ENCODE assay signal across 28 cellular contexts in the genomic region with DNA sequence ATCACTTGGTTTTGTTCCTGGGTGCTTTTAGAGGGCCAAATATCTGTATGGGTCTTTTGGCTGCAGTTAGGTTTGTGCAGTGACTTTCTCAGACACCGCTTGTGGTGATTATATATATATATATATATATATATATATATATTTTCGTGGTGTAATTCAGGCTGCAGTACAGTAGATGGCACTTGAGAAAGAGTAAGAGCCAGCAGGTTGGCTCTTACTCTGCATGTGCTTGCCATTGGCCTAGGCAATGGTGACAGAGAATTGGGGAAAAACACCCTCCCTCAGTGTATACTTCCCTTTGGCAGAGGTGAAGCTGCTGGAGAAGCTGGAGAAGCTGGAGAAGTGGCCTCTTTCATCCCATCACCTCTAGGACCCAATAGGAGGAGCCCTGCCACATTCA. TPM values are rescaled to one million over a fixed set of nuclear protein-coding genes. Genes with fewer than 3 reads are reported as not detected.
DNase-seq lines count a peak whose midpoint lies in the region; ATAC-seq, FAIRE-seq and TF ChIP-seq lines count a peak whose summit lies in the region.
"Had no signal": no experiment of that assay in that cellular context is flagged by ENCODE, and none has a peak within 500 bp of the region (broad histone marks: within the 10 kb centered on the region; RNA-seq: fewer than 3 reads in every experiment).

No MANE protein-coding gene starts in this region.

- H3K36me3 ChIP-seq in HepG2 (replicated peaks in 1 of 2; ENCODE audit: control insufficient read depth in 1 of 2, insufficient read depth in 2 of 2, low read length in 2 of 2) (no peaks in the 10 kb centered on the region), right lobe of liver (no peaks in the 10 kb centered on the region), Loucy (ENCODE audit: insufficient read depth, low read length) (no peaks in the 10 kb centered on the region), GM12878 (ENCODE audit: control insufficient read depth in 2 of 2, insufficient read depth in 2 of 2, low read length in 1 of 2) (no peaks in the 10 kb centered on the region), upper lobe of right lung (no peaks in the 10 kb centered on the region)
- H3K36me3 ChIP-seq: tibial artery had no signal

- RAD21 ChIA-PET in GM12878 (lab: Charles Lee; ENCODE audit: unreplicated experiment), result interaction anchor here (0.8 to 2.0 kb wide), 2 partner anchors 62 to 86 kb away, joined by 3 to 6 read pairs; no protein-coding TSS in a partner anchor

- no peaks in the 10 kb centered on the region for H3K9me3 ChIP-seq in HepG2 (ENCODE audit: low read length)
- no peaks in the 10 kb centered on the region for H3K9me3 ChIP-seq in right lobe of liver
- H3K9me3 ChIP-seq in Loucy (ENCODE audit: insufficient read depth, low read depth, low read length), result no peaks in the 10 kb centered on the region
- H3K9me3 ChIP-seq in GM12878 (replicated peaks; ENCODE audit: control insufficient read depth, insufficient read depth, low read length), result no peaks in the 10 kb centered on the region
- H3K9me3 ChIP-seq in upper lobe of right lung, result peaks cover 3% of the 10 kb centered on the region
- H3K9me3 ChIP-seq: A549, body of pancreas, tibial artery had no signal

- H3K4me1 Mint-ChIP-seq in activated CD4-positive, alpha-beta T cell treated with anti-CD3 and anti-CD28 coated beads for 36 hours, result no peaks in the 10 kb centered on the region
- H3K4me1 Mint-ChIP-seq: naive thymus-derived CD8-positive, alpha-beta T cell had no signal

- H3K9me2 ChIP-seq in Loucy (replicated peaks; ENCODE audit: low read depth, low read length), result no peaks in the 10 kb centered on the region

- H3K27ac ChIP-seq in HepG2 (ENCODE audit: extremely low read length, insufficient read depth, low read length) (no peak overlapping the region), right lobe of liver (no peak overlapping the region), GM12878 (ENCODE audit: control insufficient read depth, insufficient read depth) (no peak overlapping the region), upper lobe of right lung (no peak overlapping the region)
- H3K27ac ChIP-seq: A549, body of pancreas, tibial artery had no signal

- no peak for TF ChIP-seq POLR2A in HepG2 (IDR thresholded peaks at IDR 0.05; ENCODE audit: insufficient read depth in 1 of 2, low read depth in 2 of 2, low read length in 2 of 2)
- TF ChIP-seq POLR2A in right lobe of liver (IDR thresholded peaks at IDR 0.05), result no peak
- TF ChIP-seq POLR2A in GM12878 (IDR thresholded peaks at IDR 0.05; ENCODE audit: low read depth, low read length), result no peak

- no peak for TF ChIP-seq RAD21 in HepG2 (CRISPR knock-in tag; IDR thresholded peaks at IDR 0.05)
- no peak for TF ChIP-seq RAD21 in GM12878 (IDR thresholded peaks at IDR 0.05; ENCODE audit: insufficient read depth, low read depth, low read length)

- H3K9ac ChIP-seq in HepG2 (ENCODE audit: insufficient read depth, low read depth, low read length) (no peak overlapping the region), Loucy (ENCODE audit: low read depth, low read length, poor library complexity, severe bottlenecking) (no peak overlapping the region), GM12878 (ENCODE audit: control insufficient read depth, insufficient read depth, low read length) (no peak overlapping the region)

- SMC1A ChIA-PET in GM12878 (lab: Charles Lee; ENCODE audit: uncharacterized antibody, unreplicated experiment), result no interaction called here

- DNase-seq in HepG2 (ENCODE audit: low spot score), result no peak
- DNase-seq in right lobe of liver, result no peak
- no peak for DNase-seq in GM12878 (ENCODE audit: low read depth, low spot score)
- DNase-seq in upper lobe of right lung, result no peak
- no peak for DNase-seq in activated CD4-positive, alpha-beta T cell treated with anti-CD3 and anti-CD28 coated beads for 36 hours
- DNase-seq: activated naive CD4-positive, alpha-beta T cell; activated T-cell treated with anti-CD3 and anti-CD28 coated beads, Interleukin-2, amount 50 U/mL, for 72 hours; body of pancreas; cerebellar nuclear complex; DMS153; midbrain; NCI-H146; nucleus accumbens; PC-3; SW 1271; tibial artery had no signal

- TF ChIP-seq CTCF in HepG2 (CRISPR knock-in tag; IDR thresholded peaks at IDR 0.05) (0 out of 2 replicates have a peak, but pooled peaks have one; percentile 5), right lobe of liver (IDR thresholded peaks at IDR 0.05) (no peak), Loucy (conservative IDR thresholded peaks at IDR 0.05; ENCODE audit: low read length) (0 out of 2 replicates have a peak, but pooled peaks have one; percentile 9), GM12878 (IDR thresholded peaks at IDR 0.05 in 2 of 3, conservative IDR thresholded peaks at IDR 0.05 in 1 of 3; ENCODE audit: control insufficient read depth in 2 of 3, extremely low read depth in 1 of 3, insufficient read depth in 1 of 3, low read depth in 3 of 3, low read length in 3 of 3) (no peak), upper lobe of right lung (IDR thresholded peaks at IDR 0.05) (no peak)

- H2AFZ ChIP-seq in HepG2 (ENCODE audit: low read length) (no peak overlapping the region), Loucy (ENCODE audit: low read length) (no peak overlapping the region), GM12878 (ENCODE audit: control insufficient read depth, low read depth, low read length) (no peak overlapping the region)

- H3K27ac Mint-ChIP-seq in activated CD4-positive, alpha-beta T cell treated with anti-CD3 and anti-CD28 coated beads for 36 hours, result no peak overlapping the region
- H3K27ac Mint-ChIP-seq: activated T-cell treated with anti-CD3 and anti-CD28 coated beads, Interleukin-2, amount 50 U/mL, for 72 hours; naive thymus-derived CD8-positive, alpha-beta T cell had no signal

- H3K4me3 ChIP-seq in HepG2 (replicated peaks in 1 of 3; ENCODE audit: insufficient read depth in 1 of 3, low read depth in 2 of 3, low read length in 3 of 3) (no peak overlapping the region), right lobe of liver (no peak overlapping the region), Loucy (ENCODE audit: low read length, poor library complexity, severe bottlenecking) (no peak overlapping the region), GM12878 (no peak overlapping the region), upper lobe of right lung (no peak overlapping the region)
- H3K4me3 ChIP-seq: A549, body of pancreas, K562, tibial artery had no signal

- in situ Hi-C loops in HepG2 (cut with HindIII; ENCODE audit: extremely low pct_ligation_motif_present, low pct_unique_long_range_greater_than_20kb), result no loop called here
- in situ Hi-C loops in GM12878 (cut with MboI), result no loop called here

- H3K4me1 ChIP-seq in HepG2 (ENCODE audit: insufficient read depth, low read length) (no peaks in the 10 kb centered on the region), right lobe of liver (no peaks in the 10 kb centered on the region), Loucy (ENCODE audit: insufficient read depth, low read length, poor library complexity, severe bottlenecking) (no peaks in the 10 kb centered on the region), GM12878 (ENCODE audit: control insufficient read depth, insufficient read depth, low read length) (no peaks in the 10 kb centered on the region), upper lobe of right lung (no peaks in the 10 kb centered on the region)
- H3K4me1 ChIP-seq: A549, body of pancreas, tibial artery had no signal

- no peaks in the 10 kb centered on the region for H3F3A ChIP-seq in Loucy (ENCODE audit: low read depth)

- ATAC-seq in HepG2 (peak; percentile 78), right lobe of liver (no peak), GM12878 (0 out of 3 replicates have a peak, but pooled peaks have one; percentile 30), upper lobe of right lung (no peak), HG02981 (IDR thresholded peaks at IDR 0.05; ENCODE audit: unreplicated experiment) (no peak), GM19328 (IDR thresholded peaks at IDR 0.05; ENCODE audit: unreplicated experiment) (no peak)
- no peak for ATAC-seq in activated CD4-positive, alpha-beta T cell treated with anti-CD3 and anti-CD28 coated beads for 36 hours
- ATAC-seq: activated T-cell treated with anti-CD3 and anti-CD28 coated beads, Interleukin-2, amount 50 U/mL, for 72 hours; body of pancreas; K562; naive thymus-derived CD8-positive, alpha-beta T cell; PC-3; Right ventricle myocardium inferior had no signal

- H4K20me1 ChIP-seq in HepG2 (ENCODE audit: insufficient read depth, low read length) (no peaks in the 10 kb centered on the region), Loucy (ENCODE audit: insufficient read depth, low read length, poor library complexity, severe bottlenecking) (no peaks in the 10 kb centered on the region), GM12878 (ENCODE audit: control insufficient read depth, insufficient read depth) (no peaks in the 10 kb centered on the region)

- WGBS in HepG2 (ENCODE audit: low lambda C conversion rate), result 11% methylated on average over 2 of the region's 2 CpGs
- 36% methylated on average over 2 of the region's 2 CpGs for WGBS in right lobe of liver (ENCODE audit: insufficient coverage, low coverage, low lambda C conversion rate, missing lambda C conversion rate)
- 0% methylated on average over 1 of the region's 2 CpGs for WGBS in GM12878 (ENCODE audit: insufficient coverage, insufficient replicate concordance, low lambda C conversion rate, missing lambda C conversion rate)

- POLR2A ChIA-PET in HepG2 (lab: Yijun Ruan, JAX), result no interaction called here
- POLR2A ChIA-PET in GM12878 (lab: Charles Lee), result no interaction called here
- POLR2A ChIA-PET in activated CD4-positive, alpha-beta T cell treated with anti-CD3 and anti-CD28 coated beads for 36 hours (lab: Charles Lee), result no interaction called here

- H3K27me3 ChIP-seq in HepG2 (ENCODE audit: control insufficient read depth in 1 of 2, insufficient read depth in 2 of 2, low read length in 2 of 2), result no peaks in the 10 kb centered on the region
- H3K27me3 ChIP-seq in right lobe of liver, result no peaks in the 10 kb centered on the region
- no peaks in the 10 kb centered on the region for H3K27me3 ChIP-seq in Loucy (ENCODE audit: insufficient read depth, low read length, poor library complexity, severe bottlenecking)
- no peaks in the 10 kb centered on the region for H3K27me3 ChIP-seq in GM12878 (replicated peaks in 1 of 2; ENCODE audit: control insufficient read depth in 2 of 2, insufficient read depth in 2 of 2, low read length in 1 of 2)
- H3K27me3 ChIP-seq in upper lobe of right lung, result no peaks in the 10 kb centered on the region
- H3K27me3 ChIP-seq: body of pancreas, tibial artery had no signal

- H3K79me2 ChIP-seq in HepG2 (ENCODE audit: insufficient read depth, low read length) (no peaks in the 10 kb centered on the region), Loucy (ENCODE audit: insufficient read depth, low read length) (no peaks in the 10 kb centered on the region), GM12878 (ENCODE audit: control insufficient read depth, insufficient read depth, low read length) (no peaks in the 10 kb centered on the region)

- H3K9me3 Mint-ChIP-seq in activated CD4-positive, alpha-beta T cell treated with anti-CD3 and anti-CD28 coated beads for 36 hours (ENCODE audit: low read depth), result peaks cover 2% of the 10 kb centered on the region

- CTCF ChIA-PET in HepG2 (lab: Yijun Ruan, JAX; ENCODE audit: low intra/inter-chr PET ratio, low total read pairs) (no interaction called here), GM12878 (lab: Yijun Ruan, JAX) (interaction anchor here (1.0 to 2.5 kb wide), 3 partner anchors 57 to 84 kb away, joined by 3 to 11 read pairs (median 4); no protein-coding TSS in a partner anchor)
- CTCF ChIA-PET in activated CD4-positive, alpha-beta T cell treated with anti-CD3 and anti-CD28 coated beads for 36 hours (lab: Charles Lee), result no interaction called here

- FAIRE-seq in HepG2 (lab: Jason Lieb, UNC), result no peak
- no peak for FAIRE-seq in GM12878 (lab: Jason Lieb, UNC)
- FAIRE-seq: A549, G401.6, GM19239, K562, keratinocyte had no signal

- no peak overlapping the region for H3K4me2 ChIP-seq in HepG2 (ENCODE audit: low read depth, low read length)
- no peak overlapping the region for H3K4me2 ChIP-seq in Loucy (ENCODE audit: low read depth, low read length, poor library complexity, severe bottlenecking)
- H3K4me2 ChIP-seq in GM12878 (ENCODE audit: control insufficient read depth, insufficient read depth), result no peak overlapping the region
- H3K4me2 ChIP-seq: A549 had no signal

- H3K36me3 Mint-ChIP-seq in activated CD4-positive, alpha-beta T cell treated with anti-CD3 and anti-CD28 coated beads for 36 hours (ENCODE audit: low read depth), result no peaks in the 10 kb centered on the region

- no peak for TF ChIP-seq EP300 in HepG2 (IDR thresholded peaks at IDR 0.05; ENCODE audit: low read depth in 2 of 2, low read length in 2 of 2)
- no peak for TF ChIP-seq EP300 in HepG2 (CRISPR knock-in tag; IDR thresholded peaks at IDR 0.05; ENCODE audit: borderline replicate concordance)
- TF ChIP-seq EP300 in GM12878 (IDR thresholded peaks at IDR 0.05; ENCODE audit: borderline replicate concordance in 1 of 2, control insufficient read depth in 1 of 2, low read depth in 2 of 2, low read length in 2 of 2), result no peak

- no peaks in the 10 kb centered on the region for H3K27me3 Mint-ChIP-seq in activated CD4-positive, alpha-beta T cell treated with anti-CD3 and anti-CD28 coated beads for 36 hours

- no peak overlapping the region for H3K4me3 Mint-ChIP-seq in activated CD4-positive, alpha-beta T cell treated with anti-CD3 and anti-CD28 coated beads for 36 hours
- H3K4me3 Mint-ChIP-seq: activated T-cell treated with anti-CD3 and anti-CD28 coated beads, Interleukin-2, amount 50 U/mL, for 72 hours; naive thymus-derived CD8-positive, alpha-beta T cell had no signal

- intact Hi-C loops in HepG2 (cut with micrococcal nuclease; ENCODE audit: unreplicated experiment), result loop anchor here (1.0 kb wide), 1 partner anchor 62 kb away; no protein-coding TSS in a partner anchor
- intact Hi-C loops in right lobe of liver (cut with DNase I), result no loop called here
- intact Hi-C loops in GM12878 (cut with micrococcal nuclease; ENCODE audit: unreplicated experiment), result no loop called here
- intact Hi-C loops in upper lobe of right lung (cut with DNase I), result no loop called here
- intact Hi-C loops in activated CD4-positive, alpha-beta T cell treated with anti-CD3 and anti-CD28 coated beads for 36 hours (cut with DNase I, micrococcal nuclease), result no loop called here

- no TSS peak for BruUV-seq in HepG2 (replicated peaks; lab: Mats Ljungman, UMichigan)
- no TSS peak for BruUV-seq in GM12878 (replicated peaks; lab: Mats Ljungman, UMichigan)

RNA-seq across cellular contexts. Expression of a gene that starts 22.2 kb away (rescaled TPM):
- total RNA-seq in HepG2 (2016; rRNA removed; fragmentation: Illumina TruSeq; extraction: Trizol) (not detected in 2 replicates), right lobe of liver (1 to 10 TPM in 1 of 6 experiments, under 1 TPM in 1, not detected in 4; 0.28 to 1.3 TPM), GM12878 (2014; rRNA removed) (not detected in 2 replicates), GM12878 (2014; rRNA removed; fragmentation: Illumina TruSeq; extraction: Trizol) (not detected in 2 replicates), GM12878 (2021) (not detected in 2 replicates), upper lobe of right lung (not detected)
- total RNA-seq in HepG2 (2016; cell fraction: cytosol; rRNA removed; fragmentation: Illumina TruSeq; extraction: Trizol; ENCODE audit: low read depth), result not detected in 2 replicates
- total RNA-seq in HepG2 (2016; cell fraction: insoluble cytoplasmic fraction; rRNA removed; fragmentation: Illumina TruSeq; extraction: Trizol), result not detected in 2 replicates
- total RNA-seq in HepG2 (2016; cell fraction: membrane; rRNA removed; fragmentation: Illumina TruSeq; extraction: Trizol), result not detected in 2 replicates
- total RNA-seq in HepG2 (2016; cell fraction: nucleus; rRNA removed; fragmentation: Illumina TruSeq; extraction: Trizol), result not detected in 2 replicates
- polyA plus RNA-seq in HepG2 (2011; rRNA removed) (not detected in 2 replicates), GM12878 (2011; rRNA removed) (0.27 and 0.43 TPM in 2 replicates), GM12878 (2014; fragmentation: Illumina TruSeq; extraction: Trizol) (not detected in 2 replicates), GM12878 (2014; fragmentation: Nextera tagmentation; extraction: Ambion mirVana) (not detected), GM12878 (2014; rRNA removed) (not detected in 2 replicates), GM12878 (2016; fragmentation: Nextera tagmentation; extraction: Ambion mirVana) (not detected)
- not detected in 2 replicates for polyA plus RNA-seq in HepG2 (2011; cell fraction: cytosol; rRNA removed)
- not detected in 2 replicates for polyA plus RNA-seq in HepG2 (2011; cell fraction: nucleus; rRNA removed)
- polyA plus RNA-seq in HepG2 (2012), result not detected in 2 replicates
- polyA plus RNA-seq in HepG2 (2016; cell fraction: cytosol; fragmentation: Illumina TruSeq; extraction: Trizol; ENCODE audit: low read depth), result not detected in 2 replicates
- polyA plus RNA-seq in HepG2 (2016; cell fraction: insoluble cytoplasmic fraction; fragmentation: Illumina TruSeq; extraction: Trizol; ENCODE audit: low read depth), result not detected in 2 replicates
- polyA plus RNA-seq in HepG2 (2016; cell fraction: membrane; fragmentation: Illumina TruSeq; extraction: Trizol; ENCODE audit: low read depth), result not detected in 2 replicates
- not detected in 2 replicates for polyA plus RNA-seq in HepG2 (2016; cell fraction: nucleus; fragmentation: Illumina TruSeq; extraction: Trizol; ENCODE audit: insufficient read depth, low read depth)
- not detected in 2 replicates for polyA minus RNA-seq in HepG2 (2011; rRNA and poly(A)+ RNA removed; ENCODE audit: low replicate concordance)
- polyA minus RNA-seq in HepG2 (2011; cell fraction: cytosol; rRNA and poly(A)+ RNA removed), result not detected in 2 replicates
- polyA minus RNA-seq in HepG2 (2011; cell fraction: nucleus; rRNA and poly(A)+ RNA removed), result not detected in 2 replicates
- total RNA-seq in GM12878 (2013; cell fraction: nucleolus; rRNA removed), result not detected in 2 replicates
- polyA plus RNA-seq in GM12878 (2011; ENCODE audit: low read depth), result not detected
- polyA plus RNA-seq in GM12878 (2011; cell fraction: cytosol; rRNA removed), result 0.08 and 0.19 TPM in 2 replicates
- 0.18 and 0.19 TPM in 2 replicates for polyA plus RNA-seq in GM12878 (2011; cell fraction: nucleus; rRNA removed)
- polyA plus RNA-seq in GM12878 (2012), result not detected in 2 replicates
- not detected in 2 replicates for polyA minus RNA-seq in GM12878 (2011; rRNA and poly(A)+ RNA removed)
- polyA minus RNA-seq in GM12878 (2011; cell fraction: cytosol; rRNA and poly(A)+ RNA removed), result not detected in 2 replicates
- polyA minus RNA-seq in GM12878 (2011; cell fraction: nucleus; rRNA and poly(A)+ RNA removed), result not detected in 2 replicates
- not detected for total RNA-seq in activated CD4-positive, alpha-beta T cell treated with anti-CD3 and anti-CD28 coated beads for 36 hours
- total RNA-seq: activated T-cell treated with anti-CD3 and anti-CD28 coated beads, Interleukin-2, amount 50 U/mL, for 72 hours; body of pancreas; K562; liver; naive thymus-derived CD8-positive, alpha-beta T cell; NCI-H460; PC-3; Right ventricle myocardium inferior had no signal
- polyA plus RNA-seq: A549; K562; keratinocyte; liver; naive thymus-derived CD8-positive, alpha-beta T cell had no signal

Comparison
In these comparisons a context has a peak if more than half of its experiments do, and no peak if none do; other contexts are left out.
1. ATAC-seq: peak in HepG2 (single experiment) and GM12878 (single experiment); none in right lobe of liver (0 of 4), upper lobe of right lung (single experiment), activated CD4-positive, alpha-beta T cell treated with anti-CD3 and anti-CD28 coated beads for 36 hours (single experiment), HG02981 (single experiment) and GM19328 (single experiment).
2. CTCF ChIP-seq: peak in HepG2 (single experiment) and Loucy (single experiment); none in right lobe of liver (0 of 4), GM12878 (0 of 3) and upper lobe of right lung (single experiment).